ENCODE assay signal across 8 cellular contexts in genomic region chr19:42069619-42070293, GRCh38. TPM values are rescaled to one million over a fixed set of nuclear protein-coding genes. Genes with fewer than 3 reads are reported as not detected.
DNase-seq lines count a peak whose midpoint lies in the region; ATAC-seq, FAIRE-seq and TF ChIP-seq lines count a peak whose summit lies in the region.

A gene with protein sequence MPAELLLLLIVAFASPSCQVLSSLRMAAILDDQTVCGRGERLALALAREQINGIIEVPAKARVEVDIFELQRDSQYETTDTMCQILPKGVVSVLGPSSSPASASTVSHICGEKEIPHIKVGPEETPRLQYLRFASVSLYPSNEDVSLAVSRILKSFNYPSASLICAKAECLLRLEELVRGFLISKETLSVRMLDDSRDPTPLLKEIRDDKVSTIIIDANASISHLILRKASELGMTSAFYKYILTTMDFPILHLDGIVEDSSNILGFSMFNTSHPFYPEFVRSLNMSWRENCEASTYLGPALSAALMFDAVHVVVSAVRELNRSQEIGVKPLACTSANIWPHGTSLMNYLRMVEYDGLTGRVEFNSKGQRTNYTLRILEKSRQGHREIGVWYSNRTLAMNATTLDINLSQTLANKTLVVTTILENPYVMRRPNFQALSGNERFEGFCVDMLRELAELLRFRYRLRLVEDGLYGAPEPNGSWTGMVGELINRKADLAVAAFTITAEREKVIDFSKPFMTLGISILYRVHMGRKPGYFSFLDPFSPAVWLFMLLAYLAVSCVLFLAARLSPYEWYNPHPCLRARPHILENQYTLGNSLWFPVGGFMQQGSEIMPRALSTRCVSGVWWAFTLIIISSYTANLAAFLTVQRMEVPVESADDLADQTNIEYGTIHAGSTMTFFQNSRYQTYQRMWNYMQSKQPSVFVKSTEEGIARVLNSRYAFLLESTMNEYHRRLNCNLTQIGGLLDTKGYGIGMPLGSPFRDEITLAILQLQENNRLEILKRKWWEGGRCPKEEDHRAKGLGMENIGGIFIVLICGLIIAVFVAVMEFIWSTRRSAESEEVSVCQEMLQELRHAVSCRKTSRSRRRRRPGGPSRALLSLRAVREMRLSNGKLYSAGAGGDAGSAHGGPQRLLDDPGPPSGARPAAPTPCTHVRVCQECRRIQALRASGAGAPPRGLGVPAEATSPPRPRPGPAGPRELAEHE (minus strand): TSS chr19:42070206. CDS start chr19:42065770, 4,436 bp downstream.

- H3K36me3 ChIP-seq in breast epithelium (no peaks in the 10 kb centered on the region), mammary epithelial cell (ENCODE audit: insufficient read depth, low read length) (no peaks in the 10 kb centered on the region), ectodermal cell (ENCODE audit: control insufficient read depth, insufficient read depth, low read length) (peaks cover 5% of the 10 kb centered on the region), muscle layer of duodenum (ENCODE audit: control insufficient read depth in 1 of 2, insufficient read depth in 2 of 2, low read length in 2 of 2) (peaks cover 0 to 10% of the 10 kb centered on the region in 2 donors)

- H3K79me2 ChIP-seq in mammary epithelial cell (ENCODE audit: insufficient read depth, low read length) = no peaks in the 10 kb centered on the region

- dilution Hi-C loops in mammary epithelial cell (cut with HindIII; ENCODE audit: low sequenced_read_pairs) = no loop called here

- CTCF ChIA-PET in mammary epithelial cell (lab: Charles Lee; ENCODE audit: low non-redundant PET) = no interaction called here

- peak; percentile 70 for FAIRE-seq in urothelium cell line (lab: Jason Lieb, UNC)

- H3K4me3 ChIP-seq in breast epithelium (peak within 1 kb of the TSS; percentile 17 to 62 (median 51)), mammary epithelial cell (replicated peaks in 1 of 3; ENCODE audit: insufficient read depth in 1 of 3, low read depth in 2 of 3, low read length in 3 of 3) (no peak within 1 kb of the TSS), ectodermal cell (ENCODE audit: insufficient read depth, low read depth, low read length) (peak within 1 kb of the TSS; percentile 51), muscle layer of duodenum (ENCODE audit: low read depth in 1 of 2, low read length in 2 of 2) (peak within 1 kb of the TSS; percentile 37 to 64)

- ATAC-seq in HG03025 (IDR thresholded peaks at IDR 0.05; ENCODE audit: low FRiP score, unreplicated experiment) (no peak), GM21529 (IDR thresholded peaks at IDR 0.05; ENCODE audit: unreplicated experiment) (no peak)

- TF ChIP-seq CTCF in breast epithelium (IDR thresholded peaks at IDR 0.05) (no peak), mammary epithelial cell (conservative IDR thresholded peaks at IDR 0.05 in 1 of 2, IDR thresholded peaks at IDR 0.05 in 1 of 2; ENCODE audit: extremely low read depth in 1 of 2, insufficient read depth in 1 of 2, low read depth in 1 of 2, low read length in 2 of 2) (no peak)

- intact Hi-C loops in breast epithelium (cut with DNase I; ENCODE audit: low total_unique reads) (no loop called here), mammary epithelial cell (cut with micrococcal nuclease) (no loop called here)

- H2AFZ ChIP-seq in mammary epithelial cell (ENCODE audit: low read depth, low read length) = no peak within 1 kb of the TSS

- H3K4me2 ChIP-seq in mammary epithelial cell (ENCODE audit: insufficient read depth, low read depth, low read length) = no peak within 1 kb of the TSS

- H3K27me3 ChIP-seq in breast epithelium (peaks cover 0 to 25% of the 10 kb centered on the region in 2 donors), mammary epithelial cell (ENCODE audit: insufficient read depth, low read length) (peaks cover 9% of the 10 kb centered on the region), ectodermal cell (ENCODE audit: control insufficient read depth, insufficient read depth, low read length, poor library complexity, severe bottlenecking) (no peaks in the 10 kb centered on the region), muscle layer of duodenum (ENCODE audit: low read depth, low read length) (no peaks in the 10 kb centered on the region)

- DNase-seq in breast epithelium (ENCODE audit: low spot score in 2 of 2) (no peak), mammary epithelial cell (no peak), urothelium cell line (ENCODE audit: low spot score) (no peak), glomerular visceral epithelial cell (ENCODE audit: extremely low spot score) (no peak)

- peak within 1 kb of the TSS in 1 of 2 donors; percentile 19 for H3K27ac ChIP-seq in breast epithelium
- no peak within 1 kb of the TSS for H3K27ac ChIP-seq in mammary epithelial cell (ENCODE audit: insufficient read depth, low read depth, low read length)
- H3K27ac ChIP-seq in ectodermal cell (ENCODE audit: insufficient read depth, low read depth, low read length, poor library complexity, severe bottlenecking) = no peak within 1 kb of the TSS
- H3K27ac ChIP-seq in muscle layer of duodenum (ENCODE audit: low read length) = no peak within 1 kb of the TSS

- no peak within 1 kb of the TSS for H3K9ac ChIP-seq in mammary epithelial cell (ENCODE audit: insufficient read depth, low read length)

- in situ Hi-C loops in mammary epithelial cell (cut with MboI; ENCODE audit: low sequenced_read_pairs in 2 of 2) = no loop called here

- H3K9me3 ChIP-seq in breast epithelium (no peaks in the 10 kb centered on the region), mammary epithelial cell (replicated peaks; ENCODE audit: insufficient read depth, low read length) (no peaks in the 10 kb centered on the region), ectodermal cell (ENCODE audit: control insufficient read depth, low read length) (no peaks in the 10 kb centered on the region), muscle layer of duodenum (ENCODE audit: control insufficient read depth in 1 of 2, low read length in 2 of 2) (no peaks in the 10 kb centered on the region)

- H4K20me1 ChIP-seq in mammary epithelial cell (ENCODE audit: insufficient read depth, low read length) = no peaks in the 10 kb centered on the region

- BruUV-seq in mammary epithelial cell (replicated peaks; lab: Mats Ljungman, UMichigan) = no TSS peak

- no peaks in the 10 kb centered on the region for H3K4me1 ChIP-seq in breast epithelium
- H3K4me1 ChIP-seq in mammary epithelial cell (ENCODE audit: insufficient read depth, low read length) = no peaks in the 10 kb centered on the region
- peaks cover 20% of the 10 kb centered on the region for H3K4me1 ChIP-seq in ectodermal cell (ENCODE audit: control insufficient read depth, insufficient read depth, low read length)
- H3K4me1 ChIP-seq in muscle layer of duodenum (ENCODE audit: control insufficient read depth in 1 of 2, insufficient read depth in 2 of 2, low read length in 2 of 2) = peaks cover 4 to 26% of the 10 kb centered on the region in 2 donors

- 21% methylated on average over 7 of the region's 28 CpGs for WGBS in mammary epithelial cell (ENCODE audit: low coverage, missing lambda C conversion rate)
- 2 to 3% methylated on average over 24 to 28 of the region's 28 CpGs for WGBS in ectodermal cell, 2 experiments

- TF ChIP-seq POLR2A in breast epithelium (IDR thresholded peaks at IDR 0.05) = no peak

RNA-seq across cellular contexts. Expression of the gene that starts here (rescaled TPM):
- 1 to 10 TPM in 2 of 3 donors, not detected in 1; 1.6 to 1.9 TPM for total RNA-seq in breast epithelium
- total RNA-seq in mammary epithelial cell = under 1 TPM in 1 of 2 donors, not detected in 1; 0.45 TPM
- 0.08 TPM for polyA plus RNA-seq in mammary epithelial cell
- polyA minus RNA-seq in mammary epithelial cell = not detected
- polyA plus RNA-seq in ectodermal cell (2013, experiment 1 of 4) = 45.8 TPM
- polyA plus RNA-seq in ectodermal cell (2013, experiment 2 of 4) = 55.9 TPM
- polyA plus RNA-seq in ectodermal cell (2013, experiment 3 of 4) = 38.7 TPM
- polyA plus RNA-seq in ectodermal cell (2013, experiment 4 of 4) = 40.5 TPM

Comparison
In these comparisons a context has a peak if more than half of its experiments do, and no peak if none do; other contexts are left out.
1. H3K4me3 ChIP-seq: peak in breast epithelium (3 of 3), ectodermal cell (single experiment) and muscle layer of duodenum (2 of 2); none in mammary epithelial cell (0 of 3).